Comparison of ENCODE assay signal across 20 cellular contexts in the genomic region with DNA sequence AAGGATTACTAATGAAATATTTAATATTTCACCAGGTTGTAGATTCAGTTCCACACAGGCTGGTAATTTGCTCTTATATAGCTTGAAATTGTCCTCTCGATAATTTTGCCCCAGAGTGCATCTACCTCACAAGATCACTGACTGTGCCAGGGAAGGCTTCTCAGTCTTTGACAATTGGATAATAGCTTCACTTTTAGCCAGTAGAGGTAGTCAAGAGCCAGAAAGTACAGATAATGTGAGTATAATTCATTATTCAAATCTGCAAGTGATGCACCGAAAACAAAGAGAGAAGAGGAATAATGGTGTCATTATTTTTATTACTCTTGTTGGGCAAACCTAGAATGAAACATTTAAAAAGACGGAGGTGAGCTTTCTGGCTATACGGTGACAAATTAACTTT.
DNase-seq lines count a peak whose midpoint lies in the region; ATAC-seq and TF ChIP-seq lines count a peak whose summit lies in the region.
"Had no signal": no experiment of that assay in that cellular context is flagged by ENCODE, and none has a peak within 500 bp of the region (broad histone marks: within the 10 kb centered on the region; RNA-seq: fewer than 3 reads in every experiment).

No MANE protein-coding gene starts in this region.

- intact Hi-C loops in OCI-LY7 (cut with micrococcal nuclease; ENCODE audit: unreplicated experiment): no loop called here

- POLR2A ChIA-PET in OCI-LY7 (lab: Charles Lee): no interaction called here

- H3K4me3 Mint-ChIP-seq in osteocyte (ENCODE audit: unreplicated experiment): no peak overlapping the region

- peak; percentile 28; the same call in 1 of the 2 replicates for TF ChIP-seq CTCF in OCI-LY7 (conservative IDR thresholded peaks at IDR 0.05; ENCODE audit: low read length)
- TF ChIP-seq CTCF in choroid plexus epithelial cell (conservative IDR thresholded peaks at IDR 0.05; ENCODE audit: low read depth, low read length): peak; percentile 43
- TF ChIP-seq CTCF in osteocyte (IDR thresholded peaks at IDR 0.05): no peak

- H3K4me1 ChIP-seq in OCI-LY7 (ENCODE audit: insufficient read depth, low read length, poor library complexity, severe bottlenecking): no peaks in the 10 kb centered on the region
- H3K4me1 ChIP-seq: esophagus muscularis mucosa, prostate gland had no signal

- no peaks in the 10 kb centered on the region for H3K79me2 ChIP-seq in OCI-LY7 (ENCODE audit: insufficient read depth, low read depth, low read length)

- no peak overlapping the region for H3K27ac Mint-ChIP-seq in osteocyte (ENCODE audit: unreplicated experiment)
- H3K27ac Mint-ChIP-seq: activated T-helper 2 cell treated with anti-CD3 and anti-CD28 coated beads, Interferon-gamma antibody, Interleukin-2, Interleukin-4, amounts not matched to agents 10 μg/mL and 5 μg/mL and 100 μg/mL, durations not matched to agents 14 hours and 24 hours and 36 hours had no signal

- H3K4me3 ChIP-seq in OCI-LY7 (ENCODE audit: low read depth, low read length, poor library complexity, severe bottlenecking) (no peak overlapping the region), choroid plexus epithelial cell (ENCODE audit: low read depth, low read length) (no peak overlapping the region)
- H3K4me3 ChIP-seq: BLaER1 treated with 17β-estradiol and CSF1 and Interleukin-3, amounts not matched to agents 10 nM and 100 nM; esophagus muscularis mucosa; prostate gland had no signal

- H3K36me3 Mint-ChIP-seq in osteocyte (ENCODE audit: unreplicated experiment): no peaks in the 10 kb centered on the region

- H3K27ac ChIP-seq in OCI-LY7 (ENCODE audit: low read depth, low read length, poor library complexity, severe bottlenecking): no peak overlapping the region
- H3K27ac ChIP-seq: BLaER1 treated with 17β-estradiol and CSF1 and Interleukin-3, amounts not matched to agents 10 nM and 100 nM; esophagus muscularis mucosa; HL-60; KMS-11; prostate gland had no signal

- no peaks in the 10 kb centered on the region for H3K36me3 ChIP-seq in OCI-LY7 (ENCODE audit: insufficient read depth, low read length)
- H3K36me3 ChIP-seq: BLaER1 treated with 17β-estradiol and CSF1 and Interleukin-3, amounts not matched to agents 10 nM and 100 nM; esophagus muscularis mucosa; prostate gland had no signal

- DNase-seq in COLO829 (ENCODE audit: low spot score) (peak; percentile 39), OCI-LY7 (ENCODE audit: low spot score) (no peak), choroid plexus epithelial cell (ENCODE audit: low read depth) (peak; percentile 23), osteocyte (ENCODE audit: extremely low spot score, unreplicated experiment) (peak; percentile 2), NCI-H345 treated with DMSO at 0.1 percent for 48 hours (lab: John Stamatoyannopoulos, UW; ENCODE audit: unreplicated experiment) (no peak), NCI-H2196 (lab: John Stamatoyannopoulos, UW; ENCODE audit: unreplicated experiment) (no peak), NCI-H187 (lab: John Stamatoyannopoulos, UW) (no peak)
- DNase-seq: activated CD4-positive, CD25-positive, alpha-beta regulatory T cell; activated CD8-positive, alpha-beta memory T cell treated with anti-CD3 and anti-CD28 coated beads for 24 hours; dermis blood vessel endothelial cell; NCI-H1694 treated with DMSO at 0.1 percent for 48 hours; NCI-H524 treated with DMSO at 0.1 percent for 48 hours; stimulated activated CD4-positive, alpha-beta T cell treated with anti-CD3 and anti-CD28 coated beads, Interleukin-15, amount 100 ng/mL, for 24 hours had no signal

- no peaks in the 10 kb centered on the region for H3K4me1 Mint-ChIP-seq in osteocyte (ENCODE audit: unreplicated experiment)

- no peaks in the 10 kb centered on the region for H3K9me2 ChIP-seq in OCI-LY7 (ENCODE audit: insufficient read depth, low read length)

- CTCF ChIA-PET in OCI-LY7 (lab: Charles Lee; ENCODE audit: unreplicated experiment): no interaction called here

- H4K20me1 ChIP-seq in OCI-LY7 (ENCODE audit: insufficient read depth, low read length): no peaks in the 10 kb centered on the region
- H4K20me1 ChIP-seq: BLaER1 treated with 17β-estradiol and CSF1 and Interleukin-3, amounts not matched to agents 10 nM and 100 nM had no signal

- H3K9me3 Mint-ChIP-seq in osteocyte (ENCODE audit: unreplicated experiment): no peaks in the 10 kb centered on the region
- H3K9me3 Mint-ChIP-seq: activated T-helper 2 cell treated with anti-CD3 and anti-CD28 coated beads, Interferon-gamma antibody, Interleukin-2, Interleukin-4, amounts not matched to agents 10 μg/mL and 5 μg/mL and 100 μg/mL, durations not matched to agents 14 hours and 24 hours and 36 hours had no signal

- no TSS peak for BruUV-seq in OCI-LY7 (replicated peaks; lab: Mats Ljungman, UMichigan)

- H2AFZ ChIP-seq in OCI-LY7 (ENCODE audit: low read length): no peak overlapping the region

- H3K27me3 Mint-ChIP-seq in osteocyte (ENCODE audit: unreplicated experiment): no peaks in the 10 kb centered on the region

- no peaks in the 10 kb centered on the region for H3K9me3 ChIP-seq in OCI-LY7 (ENCODE audit: low read length)
- H3K9me3 ChIP-seq: esophagus muscularis mucosa, prostate gland had no signal

- no peak for ATAC-seq in GM19463 (IDR thresholded peaks at IDR 0.05; ENCODE audit: unreplicated experiment)

- no peak overlapping the region for H3K4me2 ChIP-seq in OCI-LY7 (ENCODE audit: low read length)
- H3K4me2 ChIP-seq: BLaER1 treated with 17β-estradiol and CSF1 and Interleukin-3, amounts not matched to agents 10 nM and 100 nM; KMS-11 had no signal

Comparison
In these comparisons a context has a peak if more than half of its experiments do, and no peak if none do; other contexts are left out.
1. DNase-seq: peak in COLO829 (single experiment), choroid plexus epithelial cell (single experiment) and osteocyte (single experiment); none in OCI-LY7 (single experiment), NCI-H345 treated with DMSO at 0.1 percent for 48 hours (single experiment), NCI-H2196 (single experiment) and NCI-H187 (0 of 2).